ENCODE assay signal across 19 cellular contexts in the genomic region with DNA sequence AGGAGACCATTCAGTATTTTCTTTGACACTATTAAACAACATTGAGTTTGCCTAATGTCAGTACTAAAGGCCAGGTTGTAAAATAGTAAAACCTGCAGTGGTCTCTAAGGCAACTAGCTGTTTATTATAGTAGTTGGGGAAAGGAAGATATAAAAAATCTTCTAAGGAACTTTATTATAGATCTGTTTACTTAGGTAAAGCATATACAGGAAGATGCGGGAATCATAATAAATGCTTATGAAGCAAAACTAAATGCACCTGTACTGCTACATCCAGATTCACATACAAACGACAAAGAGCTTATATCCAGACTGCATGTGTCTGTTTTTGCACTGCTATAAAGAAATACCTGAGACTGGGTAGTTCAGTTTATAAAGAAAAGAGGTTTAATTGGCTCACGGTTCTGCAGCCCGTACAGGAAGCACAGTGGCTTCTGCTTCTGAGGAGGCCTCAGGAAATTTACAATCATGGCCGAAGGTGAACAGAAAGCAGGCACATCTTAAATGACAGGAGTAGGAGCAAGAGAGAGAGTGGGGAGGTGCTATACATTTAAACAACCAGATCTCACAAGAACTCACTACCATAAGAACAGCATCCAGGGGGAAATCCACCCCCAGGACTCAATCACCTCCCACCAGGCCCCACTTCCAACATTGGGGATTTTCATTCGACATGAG. TPM values are rescaled to one million over a fixed set of nuclear protein-coding genes. Genes with fewer than 3 reads are reported as not detected.
A peak's percentile ranks its signal among the peaks of the same experiment; 100 is the strongest.
DNase-seq lines count a peak whose midpoint lies in the region; ATAC-seq and TF ChIP-seq lines count a peak whose summit lies in the region.
"Had no signal": no experiment of that assay in that cellular context is flagged by ENCODE, and none has a peak within 500 bp of the region (broad histone marks: within the 10 kb centered on the region; RNA-seq: fewer than 3 reads in every experiment).

No MANE protein-coding gene starts in this region.

- CTCF ChIA-PET in CD8-positive, alpha-beta T cell (lab: Charles Lee): interaction anchor here (0.7 to 1.5 kb wide), 3 partner anchors 80 to 99 kb away, joined by 3 to 5 read pairs (median 3); no protein-coding TSS in a partner anchor

- H3K27ac Mint-ChIP-seq in T-helper 1 cell treated with Interleukin-12 subunit alpha and Interleukin-12 subunit beta and Interleukin-4 antibody, amounts not matched to agents 30 μg/mL and 1 μg/mL, for 36 hours: peak overlapping the region; percentile 23
- H3K27ac Mint-ChIP-seq in CD8-positive, alpha-beta T cell: peak overlapping the region; percentile 88
- no peak overlapping the region for H3K27ac Mint-ChIP-seq in activated T-helper 1 cell treated with anti-CD3 and anti-CD28 coated beads, Interleukin-12 subunit alpha, Interleukin-12 subunit beta, Interleukin-2, Interleukin-4 antibody, amounts not matched to agents 30 ng/mL and 10 ng/mL and 1 ng/mL, durations not matched to agents 14 hours and 24 hours and 36 hours
- H3K27ac Mint-ChIP-seq: dendritic cell treated with granulocyte-macrophage colony-stimulating factor and Interleukin-4, amounts not matched to agents 40 ng/mL and 50 ng/mL, for 4 days had no signal

- WGBS in upper lobe of left lung, 2 donors: 63 to 73% methylated on average over 6 of the region's 6 CpGs

- TF ChIP-seq EP300 in upper lobe of left lung (IDR thresholded peaks at IDR 0.05): no peak

- no peaks in the 10 kb centered on the region for H3K9me3 Mint-ChIP-seq in T-helper 1 cell treated with Interleukin-12 subunit alpha and Interleukin-12 subunit beta and Interleukin-4 antibody, amounts not matched to agents 30 μg/mL and 1 μg/mL, for 36 hours
- no peaks in the 10 kb centered on the region for H3K9me3 Mint-ChIP-seq in CD8-positive, alpha-beta T cell
- no peaks in the 10 kb centered on the region for H3K9me3 Mint-ChIP-seq in activated T-helper 1 cell treated with anti-CD3 and anti-CD28 coated beads, Interleukin-12 subunit alpha, Interleukin-12 subunit beta, Interleukin-2, Interleukin-4 antibody, amounts not matched to agents 30 ng/mL and 10 ng/mL and 1 ng/mL, durations not matched to agents 14 hours and 24 hours and 36 hours
- H3K9me3 Mint-ChIP-seq: dendritic cell treated with granulocyte-macrophage colony-stimulating factor and Interleukin-4, amounts not matched to agents 40 ng/mL and 50 ng/mL, for 4 days had no signal

- no peak overlapping the region for H3K27ac ChIP-seq in CD8-positive, alpha-beta T cell (ENCODE audit: low read depth, low read length)
- H3K27ac ChIP-seq in upper lobe of left lung: no peak overlapping the region
- H3K27ac ChIP-seq: 22Rv1, epithelial cell of prostate, hepatocyte, lower lobe of right lung had no signal

- H3K36me3 Mint-ChIP-seq in T-helper 1 cell treated with Interleukin-12 subunit alpha and Interleukin-12 subunit beta and Interleukin-4 antibody, amounts not matched to agents 30 μg/mL and 1 μg/mL, for 36 hours (ENCODE audit: low read depth): peaks cover 31% of the 10 kb centered on the region
- H3K36me3 Mint-ChIP-seq in CD8-positive, alpha-beta T cell: peaks cover 58% of the 10 kb centered on the region
- H3K36me3 Mint-ChIP-seq in activated T-helper 1 cell treated with anti-CD3 and anti-CD28 coated beads, Interleukin-12 subunit alpha, Interleukin-12 subunit beta, Interleukin-2, Interleukin-4 antibody, amounts not matched to agents 30 ng/mL and 10 ng/mL and 1 ng/mL, durations not matched to agents 14 hours and 24 hours and 36 hours (ENCODE audit: low read depth): peaks cover 63% of the 10 kb centered on the region

- TF ChIP-seq POLR2A in upper lobe of left lung (IDR thresholded peaks at IDR 0.05): no peak

- DNase-seq in T-helper 1 cell: no peak
- no peak for DNase-seq in CD8-positive, alpha-beta T cell
- no peak for DNase-seq in activated T-helper 1 cell treated with anti-CD3 and anti-CD28 coated beads, Interleukin-12 subunit alpha, Interleukin-12 subunit beta, Interleukin-2, Interleukin-4 antibody, amounts not matched to agents 30 ng/mL and 10 ng/mL and 1 ng/mL, durations not matched to agents 14 hours and 24 hours and 36 hours (ENCODE audit: low spot score)
- no peak for DNase-seq in mucosa of descending colon
- DNase-seq in upper lobe of left lung: no peak
- DNase-seq in GF-D8 (lab: John Stamatoyannopoulos, UW): no peak
- DNase-seq in MV-4-11 (lab: John Stamatoyannopoulos, UW): no peak
- DNase-seq: foreskin fibroblast; lower lobe of right lung; NCI-H1436 treated with DMSO at 0.1 percent for 48 hours; NCI-H82; posterior cingulate gyrus; SHP77; stimulated activated CD4-positive, alpha-beta T cell treated with anti-CD3 and anti-CD28 coated beads, Interleukin-2, amount 100 ng/mL, for 24 hours had no signal

- no peaks in the 10 kb centered on the region for H3K27me3 ChIP-seq in CD8-positive, alpha-beta T cell (ENCODE audit: insufficient read depth, low read length)
- no peaks in the 10 kb centered on the region for H3K27me3 ChIP-seq in upper lobe of left lung
- H3K27me3 ChIP-seq: hepatocyte had no signal

- peak; percentile 46 for ATAC-seq in CD8-positive, alpha-beta T cell
- ATAC-seq in mucosa of descending colon (peak; percentile 43), upper lobe of left lung (ENCODE audit: low FRiP score in 2 of 2) (no peak)
- ATAC-seq: lower lobe of right lung had no signal

- H3K4me1 ChIP-seq in CD8-positive, alpha-beta T cell (ENCODE audit: insufficient read depth, low read length): peaks cover 50% of the 10 kb centered on the region
- peaks cover 12% of the 10 kb centered on the region for H3K4me1 ChIP-seq in mucosa of descending colon (ENCODE audit: low read depth)
- peaks cover 0 to 18% (median 2%) of the 10 kb centered on the region in 4 donors for H3K4me1 ChIP-seq in upper lobe of left lung

- intact Hi-C loops in CD8-positive, alpha-beta T cell (cut with DNase I, micrococcal nuclease): no loop called here
- intact Hi-C loops in activated T-helper 1 cell treated with anti-CD3 and anti-CD28 coated beads, Interleukin-12 subunit alpha, Interleukin-12 subunit beta, Interleukin-2, Interleukin-4 antibody, amounts not matched to agents 30 ng/mL and 10 ng/mL and 1 ng/mL, durations not matched to agents 14 hours and 24 hours and 36 hours (cut with micrococcal nuclease): loop anchor here (1.0 kb wide), 1 partner anchor 7 kb away; no protein-coding TSS in a partner anchor
- intact Hi-C loops in mucosa of descending colon (cut with DNase I, micrococcal nuclease): no loop called here

- no peaks in the 10 kb centered on the region for H3K9me3 ChIP-seq in CD8-positive, alpha-beta T cell (ENCODE audit: low read length)
- no peaks in the 10 kb centered on the region for H3K9me3 ChIP-seq in mucosa of descending colon
- no peaks in the 10 kb centered on the region for H3K9me3 ChIP-seq in upper lobe of left lung
- H3K9me3 ChIP-seq: lower lobe of right lung had no signal

- H3K27me3 Mint-ChIP-seq in T-helper 1 cell treated with Interleukin-12 subunit alpha and Interleukin-12 subunit beta and Interleukin-4 antibody, amounts not matched to agents 30 μg/mL and 1 μg/mL, for 36 hours (ENCODE audit: low read depth): no peaks in the 10 kb centered on the region
- H3K27me3 Mint-ChIP-seq in CD8-positive, alpha-beta T cell (ENCODE audit: low read depth): no peaks in the 10 kb centered on the region
- H3K27me3 Mint-ChIP-seq in activated T-helper 1 cell treated with anti-CD3 and anti-CD28 coated beads, Interleukin-12 subunit alpha, Interleukin-12 subunit beta, Interleukin-2, Interleukin-4 antibody, amounts not matched to agents 30 ng/mL and 10 ng/mL and 1 ng/mL, durations not matched to agents 14 hours and 24 hours and 36 hours (ENCODE audit: insufficient read depth): no peaks in the 10 kb centered on the region
- H3K27me3 Mint-ChIP-seq: dendritic cell treated with granulocyte-macrophage colony-stimulating factor and Interleukin-4, amounts not matched to agents 40 ng/mL and 50 ng/mL, for 4 days had no signal

- H3K4me1 Mint-ChIP-seq in T-helper 1 cell treated with Interleukin-12 subunit alpha and Interleukin-12 subunit beta and Interleukin-4 antibody, amounts not matched to agents 30 μg/mL and 1 μg/mL, for 36 hours (ENCODE audit: low read depth): peaks cover 38% of the 10 kb centered on the region
- H3K4me1 Mint-ChIP-seq in CD8-positive, alpha-beta T cell (ENCODE audit: low read depth): peaks cover 74% of the 10 kb centered on the region
- H3K4me1 Mint-ChIP-seq in activated T-helper 1 cell treated with anti-CD3 and anti-CD28 coated beads, Interleukin-12 subunit alpha, Interleukin-12 subunit beta, Interleukin-2, Interleukin-4 antibody, amounts not matched to agents 30 ng/mL and 10 ng/mL and 1 ng/mL, durations not matched to agents 14 hours and 24 hours and 36 hours (ENCODE audit: low read depth): peaks cover 72% of the 10 kb centered on the region

- POLR2A ChIA-PET in CD8-positive, alpha-beta T cell (lab: Charles Lee): interaction anchor here (1.6 kb wide), 1 partner anchor 8 kb away, joined by 10 read pairs; a partner anchor contains a TSS

- H3K4me3 ChIP-seq in CD8-positive, alpha-beta T cell (ENCODE audit: low read depth, low read length): no peak overlapping the region
- H3K4me3 ChIP-seq in mucosa of descending colon (no peak overlapping the region), upper lobe of left lung (no peak overlapping the region)
- H3K4me3 ChIP-seq: hepatocyte, lower lobe of right lung had no signal

- H3K4me3 Mint-ChIP-seq in T-helper 1 cell treated with Interleukin-12 subunit alpha and Interleukin-12 subunit beta and Interleukin-4 antibody, amounts not matched to agents 30 μg/mL and 1 μg/mL, for 36 hours: peak overlapping the region; percentile 3
- H3K4me3 Mint-ChIP-seq in CD8-positive, alpha-beta T cell: peak overlapping the region; percentile 58
- H3K4me3 Mint-ChIP-seq in activated T-helper 1 cell treated with anti-CD3 and anti-CD28 coated beads, Interleukin-12 subunit alpha, Interleukin-12 subunit beta, Interleukin-2, Interleukin-4 antibody, amounts not matched to agents 30 ng/mL and 10 ng/mL and 1 ng/mL, durations not matched to agents 14 hours and 24 hours and 36 hours: peak overlapping the region; percentile 30
- H3K4me3 Mint-ChIP-seq: dendritic cell treated with granulocyte-macrophage colony-stimulating factor and Interleukin-4, amounts not matched to agents 40 ng/mL and 50 ng/mL, for 4 days had no signal

- peaks cover 9% of the 10 kb centered on the region for H3K36me3 ChIP-seq in CD8-positive, alpha-beta T cell (ENCODE audit: insufficient read depth, low read length)
- H3K36me3 ChIP-seq in mucosa of descending colon (ENCODE audit: low read depth): no peaks in the 10 kb centered on the region
- H3K36me3 ChIP-seq in upper lobe of left lung: peaks cover 0 to 20% (median 11%) of the 10 kb centered on the region in 4 donors

- TF ChIP-seq CTCF in CD8-positive, alpha-beta T cell (IDR thresholded peaks at IDR 0.05): no peak
- TF ChIP-seq CTCF in mucosa of descending colon (IDR thresholded peaks at IDR 0.05) (no peak), upper lobe of left lung (IDR thresholded peaks at IDR 0.05) (no peak)

RNA-seq across cellular contexts. Expression of a gene that starts 8.7 kb away (rescaled TPM):
- total RNA-seq in CD8-positive, alpha-beta T cell: 10 to 100 TPM; 50.7 to 58.5 TPM
- 14.2 and 15.6 TPM in 2 replicates for total RNA-seq in activated T-helper 1 cell treated with anti-CD3 and anti-CD28 coated beads, Interleukin-12 subunit alpha, Interleukin-12 subunit beta, Interleukin-2, Interleukin-4 antibody, amounts not matched to agents 30 ng/mL and 10 ng/mL and 1 ng/mL, durations not matched to agents 14 hours and 24 hours and 36 hours
- total RNA-seq in mucosa of descending colon: 10 to 100 TPM in 2 of 3 donors, 1 to 10 TPM in 1; 9.5 to 16.2 (median 10.4) TPM
- total RNA-seq in upper lobe of left lung: 10 to 100 TPM; 12.2 to 23.3 (median 16.2) TPM

RNA-seq across cellular contexts. Expression of a gene that starts 26.9 kb away (rescaled TPM):
- total RNA-seq in CD8-positive, alpha-beta T cell: 10 to 100 TPM; 51.0 to 52.4 TPM
- total RNA-seq in activated T-helper 1 cell treated with anti-CD3 and anti-CD28 coated beads, Interleukin-12 subunit alpha, Interleukin-12 subunit beta, Interleukin-2, Interleukin-4 antibody, amounts not matched to agents 30 ng/mL and 10 ng/mL and 1 ng/mL, durations not matched to agents 14 hours and 24 hours and 36 hours: 54.2 and 62.8 TPM in 2 replicates
- total RNA-seq in mucosa of descending colon (10 to 100 TPM; 34.9 to 66.8 (median 35.1) TPM), upper lobe of left lung (10 to 100 TPM; 34.6 to 72.4 (median 45.5) TPM)

Comparison
In these comparisons a context has a peak if more than half of its experiments do, and no peak if none do; other contexts are left out.
1. H3K4me3 Mint-ChIP-seq: peak in every context shown above with its lines; median percentile 58 in CD8-positive, alpha-beta T cell; 30 in activated T-helper 1 cell treated with anti-CD3 and anti-CD28 coated beads, Interleukin-12 subunit alpha, Interleukin-12 subunit beta, Interleukin-2, Interleukin-4 antibody, amounts not matched to agents 30 ng/mL and 10 ng/mL and 1 ng/mL, durations not matched to agents 14 hours and 24 hours and 36 hours; 3 in T-helper 1 cell treated with Interleukin-12 subunit alpha and Interleukin-12 subunit beta and Interleukin-4 antibody, amounts not matched to agents 30 μg/mL and 1 μg/mL, for 36 hours.
2. ATAC-seq: peak in CD8-positive, alpha-beta T cell (single experiment) and mucosa of descending colon (single experiment); none in upper lobe of left lung (0 of 2).